Comparison of ENCODE assay signal across 21 cellular contexts in the genomic region with DNA sequence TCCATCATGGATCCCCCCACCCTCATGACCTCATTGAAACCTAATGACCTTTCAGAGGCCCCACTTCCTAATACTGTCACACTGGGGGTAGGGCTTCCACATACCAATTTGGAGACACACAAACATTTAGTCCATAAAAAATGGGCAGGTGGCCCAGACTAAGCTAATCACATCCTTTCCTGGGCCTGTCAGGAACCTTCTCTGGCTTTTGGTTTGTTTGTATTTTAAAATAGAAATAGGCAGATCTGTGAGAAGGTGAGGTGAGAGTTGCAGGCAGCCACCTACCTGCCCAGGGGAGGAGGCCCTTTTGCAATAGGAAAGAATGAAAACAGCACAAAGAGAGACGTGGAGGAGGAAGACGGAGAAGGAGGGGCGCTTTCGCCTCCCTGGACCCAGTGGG.
DNase-seq lines count a peak whose midpoint lies in the region; ATAC-seq and TF ChIP-seq lines count a peak whose summit lies in the region.
"Had no signal": no experiment of that assay in that cellular context is flagged by ENCODE, and none has a peak within 500 bp of the region (broad histone marks: within the 10 kb centered on the region; RNA-seq: fewer than 3 reads in every experiment).

No MANE protein-coding gene starts in this region.

- H3K9me3 ChIP-seq in breast epithelium, result no peaks in the 10 kb centered on the region
- H3K9me3 ChIP-seq in adipocyte (ENCODE audit: control insufficient read depth, low read length), result no peaks in the 10 kb centered on the region
- H3K9me3 ChIP-seq in right cardiac atrium (ENCODE audit: control insufficient read depth, low read length), result no peaks in the 10 kb centered on the region
- no peaks in the 10 kb centered on the region for H3K9me3 ChIP-seq in subcutaneous abdominal adipose tissue (ENCODE audit: control insufficient read depth in 5 of 5, low read length in 5 of 5)
- H3K9me3 ChIP-seq: stomach had no signal

- H3K4me3 Mint-ChIP-seq in MCF 10A (ENCODE audit: unreplicated experiment), result no peak overlapping the region
- H3K4me3 Mint-ChIP-seq: activated CD4-positive, alpha-beta T cell treated with anti-CD3 and anti-CD28 coated beads, Interleukin-2, amount 10 ng/mL, durations not matched to agents 24 days and 14 days; activated naive CD4-positive, alpha-beta T cell treated with anti-CD3 and anti-CD28 coated beads, Interleukin-2, amount 50 U/mL, for 24 hours; nephron progenitor cell; T-helper 1 cell treated with Interleukin-12 subunit alpha and Interleukin-12 subunit beta and Interleukin-4 antibody, amounts not matched to agents 30 μg/mL and 1 μg/mL, for 36 hours had no signal

- H3K4me3 ChIP-seq in breast epithelium (no peak overlapping the region), adipocyte (ENCODE audit: low read length) (peak overlapping the region; percentile 49), right cardiac atrium (ENCODE audit: low read length) (no peak overlapping the region), subcutaneous abdominal adipose tissue (ENCODE audit: low read depth in 1 of 5, low read length in 5 of 5) (no peak overlapping the region)
- H3K4me3 ChIP-seq: SJSA1, stomach had no signal

- intact Hi-C loops in MCF 10A (cut with micrococcal nuclease) (loop anchor here (2.0 kb wide), 1 partner anchor 60 kb away; no protein-coding TSS in a partner anchor), breast epithelium (cut with DNase I; ENCODE audit: low total_unique reads) (no loop called here), right cardiac atrium (cut with DNase I) (no loop called here)

- H3K27ac Mint-ChIP-seq in MCF 10A (ENCODE audit: low read depth, unreplicated experiment), result peak overlapping the region; percentile 24
- H3K27ac Mint-ChIP-seq: activated CD4-positive, alpha-beta T cell treated with anti-CD3 and anti-CD28 coated beads, Interleukin-2, amount 10 ng/mL, durations not matched to agents 24 days and 14 days; activated naive CD4-positive, alpha-beta T cell treated with anti-CD3 and anti-CD28 coated beads, Interleukin-2, amount 50 U/mL, for 24 hours; nephron progenitor cell; T-helper 1 cell treated with Interleukin-12 subunit alpha and Interleukin-12 subunit beta and Interleukin-4 antibody, amounts not matched to agents 30 μg/mL and 1 μg/mL, for 36 hours had no signal

- TF ChIP-seq POLR2A in breast epithelium (IDR thresholded peaks at IDR 0.05), result no peak

- peaks cover 7% of the 10 kb centered on the region for H3K9me3 Mint-ChIP-seq in MCF 10A (ENCODE audit: unreplicated experiment)
- H3K9me3 Mint-ChIP-seq: activated CD4-positive, alpha-beta T cell treated with anti-CD3 and anti-CD28 coated beads, Interleukin-2, amount 10 ng/mL, durations not matched to agents 24 days and 14 days; activated naive CD4-positive, alpha-beta T cell treated with anti-CD3 and anti-CD28 coated beads, Interleukin-2, amount 50 U/mL, for 24 hours; nephron progenitor cell; T-helper 1 cell treated with Interleukin-12 subunit alpha and Interleukin-12 subunit beta and Interleukin-4 antibody, amounts not matched to agents 30 μg/mL and 1 μg/mL, for 36 hours had no signal

- BruUV-seq in MCF 10A (replicated peaks; lab: Mats Ljungman, UMichigan), result no TSS peak

- WGBS in right cardiac atrium, result 84% methylated on average over 4 of the region's 4 CpGs

- no peaks in the 10 kb centered on the region for H3K27me3 Mint-ChIP-seq in MCF 10A (ENCODE audit: insufficient read depth, unreplicated experiment)
- H3K27me3 Mint-ChIP-seq: activated CD4-positive, alpha-beta T cell treated with anti-CD3 and anti-CD28 coated beads, Interleukin-2, amount 10 ng/mL, durations not matched to agents 24 days and 14 days; activated naive CD4-positive, alpha-beta T cell treated with anti-CD3 and anti-CD28 coated beads, Interleukin-2, amount 50 U/mL, for 24 hours had no signal

- peak overlapping the region; percentile 26 for H3K9ac ChIP-seq in adipocyte (ENCODE audit: low read length)
- no peak overlapping the region for H3K9ac ChIP-seq in subcutaneous abdominal adipose tissue (ENCODE audit: low read length in 5 of 5)

- POLR2A ChIA-PET in MCF 10A (lab: Yijun Ruan, JAX), result interaction anchor here (0.9 to 3.2 kb wide), 9 partner anchors 9 to 186 kb away, joined by 3 to 26 read pairs (median 4); no protein-coding TSS in a partner anchor

- DNase-seq in MCF 10A (ENCODE audit: unreplicated experiment) (peak; percentile 54), breast epithelium (ENCODE audit: low spot score in 2 of 2) (no peak), adipocyte (ENCODE audit: low read depth) (no peak), right cardiac atrium (no peak)
- DNase-seq: activated CD4-positive, alpha-beta T cell treated with anti-CD3 and anti-CD28 coated beads, Interleukin-2, amount 10 ng/mL, durations not matched to agents 24 days and 14 days; Calu3; left colon; midbrain; NCI-H1048; NCI-H2029; NCI-H345; nephron progenitor cell; stimulated activated CD4-positive, alpha-beta T cell treated with anti-CD3 and anti-CD28 coated beads, Interleukin-2, amount 100 ng/mL, for 48 hours; stomach had no signal

- TF ChIP-seq CTCF in MCF 10A (IDR thresholded peaks at IDR 0.05; ENCODE audit: unreplicated experiment) (no peak), breast epithelium (IDR thresholded peaks at IDR 0.05) (no peak)

- H3K27ac ChIP-seq in breast epithelium (peak overlapping the region in 1 of 2 donors; percentile 5), right cardiac atrium (ENCODE audit: low read length) (peak overlapping the region; percentile 21), subcutaneous abdominal adipose tissue (ENCODE audit: low read depth, low read length) (peak overlapping the region; percentile 84)
- H3K27ac ChIP-seq: SJSA1, stomach had no signal

- no peaks in the 10 kb centered on the region for H3K27me3 ChIP-seq in breast epithelium
- peaks cover 9% of the 10 kb centered on the region for H3K27me3 ChIP-seq in adipocyte (replicated peaks; ENCODE audit: control insufficient read depth, insufficient read depth, low read length)
- no peaks in the 10 kb centered on the region for H3K27me3 ChIP-seq in right cardiac atrium (ENCODE audit: control insufficient read depth, insufficient read depth)
- no peaks in the 10 kb centered on the region for H3K27me3 ChIP-seq in subcutaneous abdominal adipose tissue (ENCODE audit: control insufficient read depth in 5 of 5, insufficient read depth in 4 of 5, low read length in 5 of 5)
- H3K27me3 ChIP-seq: SJSA1, stomach had no signal

- H3K4me1 Mint-ChIP-seq in MCF 10A (ENCODE audit: insufficient read depth, unreplicated experiment), result peaks cover 16% of the 10 kb centered on the region
- H3K4me1 Mint-ChIP-seq: activated CD4-positive, alpha-beta T cell treated with anti-CD3 and anti-CD28 coated beads, Interleukin-2, amount 10 ng/mL, durations not matched to agents 24 days and 14 days; activated naive CD4-positive, alpha-beta T cell treated with anti-CD3 and anti-CD28 coated beads, Interleukin-2, amount 50 U/mL, for 24 hours had no signal

- no peaks in the 10 kb centered on the region for H3K36me3 Mint-ChIP-seq in MCF 10A (ENCODE audit: insufficient read depth, unreplicated experiment)
- H3K36me3 Mint-ChIP-seq: activated naive CD4-positive, alpha-beta T cell treated with anti-CD3 and anti-CD28 coated beads, Interleukin-2, amount 50 U/mL, for 24 hours had no signal

- H3K36me3 ChIP-seq in breast epithelium, result no peaks in the 10 kb centered on the region
- H3K36me3 ChIP-seq in adipocyte (ENCODE audit: control insufficient read depth, insufficient read depth, low read length, severe bottlenecking), result no peaks in the 10 kb centered on the region
- H3K36me3 ChIP-seq in subcutaneous abdominal adipose tissue (ENCODE audit: control insufficient read depth in 5 of 5, insufficient read depth in 5 of 5, low read length in 5 of 5), result no peaks in the 10 kb centered on the region
- H3K36me3 ChIP-seq: SJSA1, stomach had no signal

- H3K4me1 ChIP-seq in breast epithelium, result no peaks in the 10 kb centered on the region
- H3K4me1 ChIP-seq in adipocyte (ENCODE audit: control insufficient read depth, insufficient read depth, low read length), result peaks cover 36% of the 10 kb centered on the region
- no peaks in the 10 kb centered on the region for H3K4me1 ChIP-seq in right cardiac atrium (ENCODE audit: control insufficient read depth, insufficient read depth, low read length)
- peaks cover 7 to 77% (median 35%) of the 10 kb centered on the region in 5 donors for H3K4me1 ChIP-seq in subcutaneous abdominal adipose tissue (ENCODE audit: control insufficient read depth in 5 of 5, insufficient read depth in 5 of 5, low read length in 5 of 5)
- H3K4me1 ChIP-seq: SJSA1, stomach had no signal

- CTCF ChIA-PET in MCF 10A (lab: Yijun Ruan, JAX), result interaction anchor here (1.1 to 1.2 kb wide), 2 partner anchors 57 to 88 kb away, joined by 4 to 6 read pairs; no protein-coding TSS in a partner anchor

- ATAC-seq in right cardiac atrium (no peak), HG02840 (IDR thresholded peaks at IDR 0.05; ENCODE audit: low FRiP score, unreplicated experiment) (no peak), HG03571 (IDR thresholded peaks at IDR 0.05; ENCODE audit: unreplicated experiment) (no peak), HG02610 (IDR thresholded peaks at IDR 0.05; ENCODE audit: unreplicated experiment) (no peak)
- ATAC-seq: left colon had no signal
